ENCODE assay signal across 1 cellular context in the genomic region with DNA sequence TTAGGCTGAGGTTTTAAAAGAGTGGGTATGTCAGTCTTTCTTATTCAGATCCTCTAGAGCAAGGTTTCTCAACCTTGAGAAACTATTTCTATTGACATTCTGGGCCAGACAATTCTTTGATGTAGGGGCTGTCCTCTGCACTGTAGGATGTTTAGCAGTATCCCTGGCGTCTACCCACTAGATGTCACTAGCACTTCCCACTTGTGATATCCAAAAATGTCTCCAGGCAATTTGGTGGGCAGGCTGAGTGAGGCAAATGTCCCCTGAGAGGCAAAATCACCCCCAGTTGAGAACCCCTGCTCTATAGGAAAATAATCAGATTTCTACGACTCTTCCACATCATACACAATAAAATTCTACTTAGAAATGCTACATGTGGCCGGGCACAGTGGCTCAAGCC.
TF ChIP-seq lines count a peak whose summit lies in the region.

No MANE protein-coding gene starts in this region.

TF ChIP-seq in WTC11, 78 proteins besides CTCF, POLR2A, EP300 and RAD21 (continued from another document):
- TF ChIP-seq, protein P1, sequence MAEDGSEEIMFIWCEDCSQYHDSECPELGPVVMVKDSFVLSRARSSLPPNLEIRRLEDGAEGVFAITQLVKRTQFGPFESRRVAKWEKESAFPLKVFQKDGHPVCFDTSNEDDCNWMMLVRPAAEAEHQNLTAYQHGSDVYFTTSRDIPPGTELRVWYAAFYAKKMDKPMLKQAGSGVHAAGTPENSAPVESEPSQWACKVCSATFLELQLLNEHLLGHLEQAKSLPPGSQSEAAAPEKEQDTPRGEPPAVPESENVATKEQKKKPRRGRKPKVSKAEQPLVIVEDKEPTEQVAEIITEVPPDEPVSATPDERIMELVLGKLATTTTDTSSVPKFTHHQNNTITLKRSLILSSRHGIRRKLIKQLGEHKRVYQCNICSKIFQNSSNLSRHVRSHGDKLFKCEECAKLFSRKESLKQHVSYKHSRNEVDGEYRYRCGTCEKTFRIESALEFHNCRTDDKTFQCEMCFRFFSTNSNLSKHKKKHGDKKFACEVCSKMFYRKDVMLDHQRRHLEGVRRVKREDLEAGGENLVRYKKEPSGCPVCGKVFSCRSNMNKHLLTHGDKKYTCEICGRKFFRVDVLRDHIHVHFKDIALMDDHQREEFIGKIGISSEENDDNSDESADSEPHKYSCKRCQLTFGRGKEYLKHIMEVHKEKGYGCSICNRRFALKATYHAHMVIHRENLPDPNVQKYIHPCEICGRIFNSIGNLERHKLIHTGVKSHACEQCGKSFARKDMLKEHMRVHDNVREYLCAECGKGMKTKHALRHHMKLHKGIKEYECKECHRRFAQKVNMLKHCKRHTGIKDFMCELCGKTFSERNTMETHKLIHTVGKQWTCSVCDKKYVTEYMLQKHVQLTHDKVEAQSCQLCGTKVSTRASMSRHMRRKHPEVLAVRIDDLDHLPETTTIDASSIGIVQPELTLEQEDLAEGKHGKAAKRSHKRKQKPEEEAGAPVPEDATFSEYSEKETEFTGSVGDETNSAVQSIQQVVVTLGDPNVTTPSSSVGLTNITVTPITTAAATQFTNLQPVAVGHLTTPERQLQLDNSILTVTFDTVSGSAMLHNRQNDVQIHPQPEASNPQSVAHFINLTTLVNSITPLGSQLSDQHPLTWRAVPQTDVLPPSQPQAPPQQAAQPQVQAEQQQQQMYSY (CRISPR knock-in tag; IDR thresholded peaks at IDR 0.05), result no peak
- TF ChIP-seq ETV6 (CRISPR knock-in tag; IDR thresholded peaks at IDR 0.05), result no peak
- no peak for TF ChIP-seq ZNF317 (CRISPR knock-in tag; IDR thresholded peaks at IDR 0.05; ENCODE audit: borderline replicate concordance, low read depth)
- no peak for TF ChIP-seq TEAD1 (CRISPR knock-in tag; IDR thresholded peaks at IDR 0.05)
- TF ChIP-seq, protein P2, sequence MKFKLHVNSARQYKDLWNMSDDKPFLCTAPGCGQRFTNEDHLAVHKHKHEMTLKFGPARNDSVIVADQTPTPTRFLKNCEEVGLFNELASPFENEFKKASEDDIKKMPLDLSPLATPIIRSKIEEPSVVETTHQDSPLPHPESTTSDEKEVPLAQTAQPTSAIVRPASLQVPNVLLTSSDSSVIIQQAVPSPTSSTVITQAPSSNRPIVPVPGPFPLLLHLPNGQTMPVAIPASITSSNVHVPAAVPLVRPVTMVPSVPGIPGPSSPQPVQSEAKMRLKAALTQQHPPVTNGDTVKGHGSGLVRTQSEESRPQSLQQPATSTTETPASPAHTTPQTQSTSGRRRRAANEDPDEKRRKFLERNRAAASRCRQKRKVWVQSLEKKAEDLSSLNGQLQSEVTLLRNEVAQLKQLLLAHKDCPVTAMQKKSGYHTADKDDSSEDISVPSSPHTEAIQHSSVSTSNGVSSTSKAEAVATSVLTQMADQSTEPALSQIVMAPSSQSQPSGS (CRISPR knock-in tag; IDR thresholded peaks at IDR 0.05; ENCODE audit: borderline replicate concordance, low read depth), result no peak
- no peak for TF ChIP-seq PRRX2 (CRISPR knock-in tag; IDR thresholded peaks at IDR 0.05)
- TF ChIP-seq ZNF138 (CRISPR knock-in tag; conservative IDR thresholded peaks at IDR 0.05), result no peak
